8 cellular contexts compared by ENCODE assay signal in the genomic region with DNA sequence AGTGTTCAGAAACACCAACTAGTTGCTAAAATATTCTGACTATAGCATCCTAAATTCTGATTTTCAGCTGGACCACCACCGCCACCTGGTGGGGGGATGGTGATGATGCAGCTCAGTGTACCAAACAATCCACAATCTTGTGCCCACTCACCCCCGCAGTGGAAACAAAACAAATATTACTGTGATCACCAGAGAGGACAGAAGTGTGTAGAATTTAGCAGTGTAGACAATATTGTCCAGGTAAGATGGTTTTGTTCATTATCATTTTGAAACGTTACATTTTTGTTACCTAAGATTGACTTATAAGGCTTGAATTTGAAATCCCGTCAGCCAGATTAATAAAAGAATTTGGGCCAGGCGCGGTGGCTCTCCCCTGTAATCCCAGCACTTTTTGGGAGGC. TPM values are rescaled to one million over a fixed set of nuclear protein-coding genes. Genes with fewer than 3 reads are reported as not detected.
DNase-seq lines count a peak whose midpoint lies in the region; ATAC-seq and TF ChIP-seq lines count a peak whose summit lies in the region.

No MANE protein-coding gene starts in this region.

- no peaks in the 10 kb centered on the region for H3K27me3 Mint-ChIP-seq in activated naive CD8-positive, alpha-beta T cell treated with anti-CD3 and anti-CD28 coated beads for 36 hours

- H3K27ac ChIP-seq in cardiac muscle cell, result no peak overlapping the region

- H3K9me3 Mint-ChIP-seq in activated naive CD8-positive, alpha-beta T cell treated with anti-CD3 and anti-CD28 coated beads for 36 hours, result no peaks in the 10 kb centered on the region

- H3K36me3 Mint-ChIP-seq in activated naive CD8-positive, alpha-beta T cell treated with anti-CD3 and anti-CD28 coated beads for 36 hours, result peaks cover 2% of the 10 kb centered on the region

- no peak overlapping the region for H3K4me3 ChIP-seq in cardiac muscle cell

- peak; percentile 92 for TF ChIP-seq CTCF in cardiac muscle cell (IDR thresholded peaks at IDR 0.05; ENCODE audit: low read depth, low read length)

- H3K4me1 ChIP-seq in cardiac muscle cell (ENCODE audit: low read depth), result no peaks in the 10 kb centered on the region

- H3K27ac Mint-ChIP-seq in activated naive CD8-positive, alpha-beta T cell treated with anti-CD3 and anti-CD28 coated beads for 36 hours, result no peak overlapping the region

- H3K36me3 ChIP-seq in cardiac muscle cell, result peaks cover 9% of the 10 kb centered on the region

- no peak for ATAC-seq in GM21576 (IDR thresholded peaks at IDR 0.05; ENCODE audit: unreplicated experiment)

- H3K9me3 ChIP-seq in cardiac muscle cell (ENCODE audit: low read depth), result no peaks in the 10 kb centered on the region

- H3K27me3 ChIP-seq in cardiac muscle cell, result no peaks in the 10 kb centered on the region

- H3K4me1 Mint-ChIP-seq in activated naive CD8-positive, alpha-beta T cell treated with anti-CD3 and anti-CD28 coated beads for 36 hours, result no peaks in the 10 kb centered on the region

- H3K4me3 Mint-ChIP-seq in activated naive CD8-positive, alpha-beta T cell treated with anti-CD3 and anti-CD28 coated beads for 36 hours, result no peak overlapping the region

- DNase-seq in NCI-H2171 (lab: John Stamatoyannopoulos, UW) (peak; percentile 3), NCI-H2171 treated with DMSO at 0.1 percent for 48 hours (lab: John Stamatoyannopoulos, UW) (no peak), HPDE6-E6E7 (ENCODE audit: extremely low spot score) (peak; percentile 33), SKM-1 (lab: John Stamatoyannopoulos, UW; ENCODE audit: unreplicated experiment) (peak; percentile 47), cardiac muscle cell (ENCODE audit: low read depth in 1 of 2, low spot score in 1 of 2) (peak; percentile 52 to 63), renal cortical epithelial cell (ENCODE audit: low read depth) (peak; percentile 32)
- DNase-seq in activated naive CD8-positive, alpha-beta T cell treated with anti-CD3 and anti-CD28 coated beads for 36 hours, result peak; percentile 60

RNA-seq across cellular contexts. Expression of gene UBXN4, which starts 31.7 kb away (rescaled TPM):
- total RNA-seq in activated naive CD8-positive, alpha-beta T cell treated with anti-CD3 and anti-CD28 coated beads for 36 hours, result 10 to 100 TPM; 70.6 to 81.8 TPM
- total RNA-seq in cardiac muscle cell (31.3 and 35.5 TPM in 2 replicates), renal cortical epithelial cell (63.0 and 133 TPM in 2 replicates)
- polyA plus RNA-seq in cardiac muscle cell, result 193 and 211 TPM in 2 replicates
